ENCODE assay signal across 1 cellular context in genomic region chr7:114085592-114086490, GRCh38.
TF ChIP-seq lines count a peak whose summit lies in the region.

No MANE protein-coding gene starts in this region.

TF ChIP-seq in HEK293, 187 proteins besides CTCF, POLR2A, EP300 and RAD21 (continued from another document and continues in another):
- TF ChIP-seq ZNF449 (tag by site-specific recombination; IDR thresholded peaks at IDR 0.05) (no peak; the same call in 1 of the 2 replicates), ZNF658 (tag by site-specific recombination; IDR thresholded peaks at IDR 0.05) (peak; percentile 71; the same call in 1 of the 2 replicates), ZNF394 (tag by site-specific recombination; IDR thresholded peaks at IDR 0.05; ENCODE audit: borderline replicate concordance) (peak; percentile 62), ZNF692 (tag by site-specific recombination; IDR thresholded peaks at IDR 0.05) (peak; percentile 92), ZNF175 (tag by site-specific recombination; IDR thresholded peaks at IDR 0.05) (no peak), ZNF214 (tag by site-specific recombination; IDR thresholded peaks at IDR 0.05; ENCODE audit: borderline replicate concordance) (no peak), SALL2 (tag by site-specific recombination; IDR thresholded peaks at IDR 0.05; ENCODE audit: borderline replicate concordance) (no peak), ZNF133 (tag by site-specific recombination; IDR thresholded peaks at IDR 0.05) (peak; percentile 16; the same call in 1 of the 2 replicates), MYNN (tag by site-specific recombination; IDR thresholded peaks at IDR 0.05; ENCODE audit: borderline replicate concordance) (peak; percentile 61; the same call in 1 of the 2 replicates), ZNF157 (tag by site-specific recombination; IDR thresholded peaks at IDR 0.05) (0 out of 2 replicates have a peak, but pooled peaks have one; percentile 38), MZF1 (tag by site-specific recombination; IDR thresholded peaks at IDR 0.05; ENCODE audit: borderline replicate concordance) (peak; percentile 93), ZNF354C (tag by site-specific recombination; IDR thresholded peaks at IDR 0.05; ENCODE audit: borderline replicate concordance, low read depth) (no peak), ZBTB21 (tag by site-specific recombination; IDR thresholded peaks at IDR 0.05) (peak; percentile 93), ZNF211 (tag by site-specific recombination; IDR thresholded peaks at IDR 0.05; ENCODE audit: low read depth) (no peak), ZNF488 (tag by site-specific recombination; IDR thresholded peaks at IDR 0.05) (no peak), PRDM2 (tag by site-specific recombination; IDR thresholded peaks at IDR 0.05; ENCODE audit: borderline replicate concordance) (no peak), ZNF521 (tag by site-specific recombination; IDR thresholded peaks at IDR 0.05) (no peak), ZNF280C (tag by site-specific recombination; IDR thresholded peaks at IDR 0.05) (no peak), ZFHX2 (tag by site-specific recombination; conservative IDR thresholded peaks at IDR 0.05) (peak; percentile 42), ZNF391 (tag by site-specific recombination; IDR thresholded peaks at IDR 0.05; ENCODE audit: borderline replicate concordance, low read depth) (peak; percentile 91; the same call in 1 of the 2 replicates), ZNF174 (tag by site-specific recombination; IDR thresholded peaks at IDR 0.05) (no peak), KLF16 (tag by site-specific recombination; IDR thresholded peaks at IDR 0.05) (peak; percentile 83), ZNF837 (tag by site-specific recombination; IDR thresholded peaks at IDR 0.05) (0 out of 2 replicates have a peak, but pooled peaks have one; percentile 69), ZNF138 (tag by site-specific recombination; IDR thresholded peaks at IDR 0.05; ENCODE audit: borderline replicate concordance) (no peak), ZNF280D (tag by site-specific recombination; IDR thresholded peaks at IDR 0.05) (0 out of 2 replicates have a peak, but pooled peaks have one; percentile 8), ZNF792 (tag by site-specific recombination; IDR thresholded peaks at IDR 0.05) (0 out of 2 replicates have a peak, but pooled peaks have one; percentile 84), GLIS2 (tag by site-specific recombination; IDR thresholded peaks at IDR 0.05) (no peak), EGR2 (tag by site-specific recombination; IDR thresholded peaks at IDR 0.05; ENCODE audit: low read depth) (peak; percentile 47), ZSCAN30 (tag by site-specific recombination; IDR thresholded peaks at IDR 0.05) (peak; percentile 90), ZNF416 (tag by site-specific recombination; IDR thresholded peaks at IDR 0.05) (no peak), GLIS1 (tag by site-specific recombination; IDR thresholded peaks at IDR 0.05) (peak; percentile 30; the same call in 1 of the 2 replicates), SP7 (tag by site-specific recombination; IDR thresholded peaks at IDR 0.05) (peak; percentile 87), HOXA7 (CRISPR knock-in tag; IDR thresholded peaks at IDR 0.05; ENCODE audit: borderline replicate concordance) (no peak), ZNF146 (tag by site-specific recombination; IDR thresholded peaks at IDR 0.05) (peak; percentile 60; the same call in 1 of the 2 replicates), ZNF768 (tag by site-specific recombination; IDR thresholded peaks at IDR 0.05) (peak; percentile 10; the same call in 1 of the 2 replicates), HIC1 (tag by site-specific recombination; IDR thresholded peaks at IDR 0.05) (peak; percentile 92), YY2 (tag by site-specific recombination; IDR thresholded peaks at IDR 0.05) (peak; percentile 54; the same call in 1 of the 2 replicates), ZFP3 (tag by site-specific recombination; IDR thresholded peaks at IDR 0.05; ENCODE audit: low read depth) (no peak), PRDM6 (tag by site-specific recombination; IDR thresholded peaks at IDR 0.05) (peak; percentile 44; the same call in 1 of the 2 replicates), ZNF555 (tag by site-specific recombination; conservative IDR thresholded peaks at IDR 0.05) (no peak), ZNF610 (tag by site-specific recombination; IDR thresholded peaks at IDR 0.05; ENCODE audit: borderline replicate concordance) (peak; percentile 42; the same call in 1 of the 2 replicates), ZXDB (tag by site-specific recombination; IDR thresholded peaks at IDR 0.05) (peak; percentile 88)
